1 cellular context compared by ENCODE assay signal in genomic region chr15:40843885-40844542, GRCh38.
TF ChIP-seq lines count a peak whose summit lies in the region.

TSS of gene SPINT1 (plus strand) at chr15:40844048. CDS start at chr15:40844555, 507 bp downstream.

TF ChIP-seq in K562, 482 proteins besides CTCF, POLR2A, EP300 and RAD21 (continued from another document):
- no peak for TF ChIP-seq MNT (conservative IDR thresholded peaks at IDR 0.05)
- TF ChIP-seq ARID3A (IDR thresholded peaks at IDR 0.05; ENCODE audit: borderline replicate concordance, low read depth, low read length): no peak
- no peak for TF ChIP-seq HDAC2 (IDR thresholded peaks at IDR 0.05)
